Comparison of ENCODE assay signal across 1 cellular context in genomic region chr11:36010010-36010740, GRCh38.
TF ChIP-seq lines count a peak whose summit lies in the region.

No MANE protein-coding gene starts in this region.

TF ChIP-seq in IMR-90, 13 proteins besides CTCF, POLR2A, EP300 and RAD21 (continued from another document):
- TF ChIP-seq MAZ (IDR thresholded peaks at IDR 0.05; ENCODE audit: borderline replicate concordance, low read depth, low read length) = no peak
- TF ChIP-seq CEBPB (IDR thresholded peaks at IDR 0.05; ENCODE audit: low read depth, low read length) = no peak
- TF ChIP-seq FOS (IDR thresholded peaks at IDR 0.05; ENCODE audit: low read depth, low read length) = no peak
- TF ChIP-seq CHD1 (IDR thresholded peaks at IDR 0.05; ENCODE audit: low read depth, low read length) = no peak
- no peak for TF ChIP-seq NFE2L2 (IDR thresholded peaks at IDR 0.05; ENCODE audit: low read depth, low read length)
